23 cellular contexts compared by ENCODE assay signal in genomic region chr18:28804512-28805214, GRCh38.
DNase-seq lines count a peak whose midpoint lies in the region; ATAC-seq, FAIRE-seq and TF ChIP-seq lines count a peak whose summit lies in the region.
"Had no signal": no experiment of that assay in that cellular context is flagged by ENCODE, and none has a peak within 500 bp of the region (broad histone marks: within the 10 kb centered on the region; RNA-seq: fewer than 3 reads in every experiment).

No MANE protein-coding gene starts in this region.

- TF ChIP-seq CTCF in left ventricle myocardium inferior (IDR thresholded peaks at IDR 0.05; ENCODE audit: borderline replicate concordance) = no peak
- TF ChIP-seq CTCF in bronchial epithelial cell (IDR thresholded peaks at IDR 0.05; ENCODE audit: insufficient read depth, low read length, severe bottlenecking) = no peak
- no peak for TF ChIP-seq CTCF in neural progenitor cell (IDR thresholded peaks at IDR 0.05)

- H3K79me2 ChIP-seq in neural progenitor cell (ENCODE audit: low read depth) = no peaks in the 10 kb centered on the region

- peaks cover 20% of the 10 kb centered on the region for H3K9me3 ChIP-seq in left ventricle myocardium inferior (replicated peaks)
- H3K9me3 ChIP-seq in neural progenitor cell (ENCODE audit: low read depth) = peaks cover 6% of the 10 kb centered on the region
- H3K9me3 ChIP-seq: A549, SJCRH30 had no signal

- H3K9ac ChIP-seq in neural progenitor cell = no peak overlapping the region

- H3K9me3 Mint-ChIP-seq in neural progenitor cell = peaks cover 9% of the 10 kb centered on the region
- peaks cover 30 to 35% of the 10 kb centered on the region in 2 donors for H3K9me3 Mint-ChIP-seq in activated naive CD4-positive, alpha-beta T cell treated with anti-CD3 and anti-CD28 coated beads, Interleukin-2, amount 50 U/mL, for 72 hours

- H3K4me1 ChIP-seq in left ventricle myocardium inferior (no peaks in the 10 kb centered on the region), neural progenitor cell (no peaks in the 10 kb centered on the region)
- H3K4me1 ChIP-seq: A549, SJCRH30 had no signal

- no peaks in the 10 kb centered on the region for H3K36me3 ChIP-seq in left ventricle myocardium inferior
- no peaks in the 10 kb centered on the region for H3K36me3 ChIP-seq in bronchial epithelial cell (ENCODE audit: control insufficient read depth, insufficient read depth, low read length)
- H3K36me3 ChIP-seq in neural progenitor cell = no peaks in the 10 kb centered on the region
- H3K36me3 ChIP-seq: SJCRH30 had no signal

- H3K27ac ChIP-seq in left ventricle myocardium inferior (replicated peaks) (no peak overlapping the region), neural progenitor cell (no peak overlapping the region)
- H3K27ac ChIP-seq: A549, SJCRH30 had no signal

- ATAC-seq in Right ventricle myocardium superior (ENCODE audit: poor library complexity) (peak; percentile 39), HG03139 (IDR thresholded peaks at IDR 0.05; ENCODE audit: unreplicated experiment) (no peak)
- no peak for ATAC-seq in activated naive CD4-positive, alpha-beta T cell treated with anti-CD3 and anti-CD28 coated beads, Interleukin-2, amount 50 U/mL, for 72 hours
- ATAC-seq: A549, HCT116, Panc1 had no signal

- H4K20me1 ChIP-seq in neural progenitor cell (ENCODE audit: low read depth) = no peaks in the 10 kb centered on the region

- H3K4me2 ChIP-seq in neural progenitor cell = no peak overlapping the region
- H3K4me2 ChIP-seq: A549 had no signal

- no peaks in the 10 kb centered on the region for H3K27me3 Mint-ChIP-seq in neural progenitor cell (ENCODE audit: insufficient read depth, low read depth)
- H3K27me3 Mint-ChIP-seq: B cell, IgD-negative memory B cell had no signal

- no peak overlapping the region for H3K4me3 Mint-ChIP-seq in neural progenitor cell
- H3K4me3 Mint-ChIP-seq: B cell, CD14-positive monocyte, IgD-negative memory B cell had no signal

- H3K27ac Mint-ChIP-seq in neural progenitor cell = no peak overlapping the region
- no peak overlapping the region for H3K27ac Mint-ChIP-seq in activated naive CD4-positive, alpha-beta T cell treated with anti-CD3 and anti-CD28 coated beads, Interleukin-2, amount 50 U/mL, for 72 hours
- H3K27ac Mint-ChIP-seq: B cell, CD14-positive monocyte, IgD-negative memory B cell had no signal

- peaks cover 2% of the 10 kb centered on the region for H3K4me1 Mint-ChIP-seq in neural progenitor cell
- H3K4me1 Mint-ChIP-seq: B cell, CD14-positive monocyte had no signal

- intact Hi-C loops in Right ventricle myocardium superior (cut with DNase I) = no loop called here
- intact Hi-C loops in left ventricle myocardium inferior (cut with micrococcal nuclease) = no loop called here

- peak; percentile 81 for FAIRE-seq in bronchial epithelial cell (lab: Jason Lieb, UNC)
- FAIRE-seq: A549 had no signal

- H2AFZ ChIP-seq in neural progenitor cell (replicated peaks) = peak overlapping the region; percentile 54

- no peak overlapping the region for H3K4me3 ChIP-seq in left ventricle myocardium inferior
- H3K4me3 ChIP-seq in bronchial epithelial cell (ENCODE audit: low read depth, low read length) = no peak overlapping the region
- no peak overlapping the region for H3K4me3 ChIP-seq in neural progenitor cell
- H3K4me3 ChIP-seq: A549, SJCRH30 had no signal

- H3F3A ChIP-seq in neural progenitor cell (ENCODE audit: low read depth) = no peaks in the 10 kb centered on the region

- H3K27me3 ChIP-seq in left ventricle myocardium inferior (ENCODE audit: low read depth) (no peaks in the 10 kb centered on the region), bronchial epithelial cell (ENCODE audit: control insufficient read depth, insufficient read depth, low read length) (no peaks in the 10 kb centered on the region), neural progenitor cell (no peaks in the 10 kb centered on the region)
- H3K27me3 ChIP-seq: SJCRH30 had no signal

- H3K36me3 Mint-ChIP-seq in neural progenitor cell = no peaks in the 10 kb centered on the region
- H3K36me3 Mint-ChIP-seq in activated naive CD4-positive, alpha-beta T cell treated with anti-CD3 and anti-CD28 coated beads, Interleukin-2, amount 50 U/mL, for 72 hours = peaks cover 7 to 10% of the 10 kb centered on the region in 2 donors
- H3K36me3 Mint-ChIP-seq: CD14-positive monocyte had no signal

- DNase-seq in Right ventricle myocardium superior (no peak), left ventricle myocardium inferior (no peak), MV-4-11 (lab: John Stamatoyannopoulos, UW) (peak; percentile 4), bronchial epithelial cell (ENCODE audit: low read depth) (peak; percentile 49), neural progenitor cell (ENCODE audit: low spot score) (no peak), amygdala (lab: John Stamatoyannopoulos, UW) (no peak)
- no peak for DNase-seq in activated naive CD4-positive, alpha-beta T cell treated with anti-CD3 and anti-CD28 coated beads, Interleukin-2, amount 50 U/mL, for 72 hours (ENCODE audit: low spot score in 2 of 2)
- DNase-seq: GF-D8, GOT3, NCI-H1092, NCI-H1436, NCI-H187 treated with DMSO at 0.1 percent for 48 hours, NCI-H2107, NCI-H446 treated with DMSO at 0.1 percent for 48 hours, NCI-H526 treated with DMSO at 0.1 percent for 48 hours, SJCRH30 had no signal

Comparison
In these comparisons a context has a peak if more than half of its experiments do, and no peak if none do; other contexts are left out.
1. DNase-seq: peak in MV-4-11 (single experiment) and bronchial epithelial cell (single experiment); none in Right ventricle myocardium superior (single experiment), left ventricle myocardium inferior (single experiment), neural progenitor cell (single experiment), amygdala (0 of 56) and activated naive CD4-positive, alpha-beta T cell treated with anti-CD3 and anti-CD28 coated beads, Interleukin-2, amount 50 U/mL, for 72 hours (0 of 2).